26 cellular contexts compared by ENCODE assay signal in genomic region chr2:40341198-40341597, GRCh38.
"Had no signal": no experiment of that assay in that cellular context is flagged by ENCODE, and none has a peak within 500 bp of the region (broad histone marks: within the 10 kb centered on the region; RNA-seq: fewer than 3 reads in every experiment).

No MANE protein-coding gene starts in this region.

- H3K4me1 Mint-ChIP-seq: activated CD4-positive, alpha-beta memory T cell treated with anti-CD3 and anti-CD28 coated beads, Interleukin-2, amount 10 ng/mL, durations not matched to agents 7 days and 5 days; memory B cell; WTC11 had no signal

- H3K36me3 ChIP-seq: heart right ventricle, left lung, tibial nerve, vagina had no signal

- H3K9me3 ChIP-seq: heart right ventricle, left lung, mucosa of descending colon, tibial nerve, vagina had no signal

- H3K36me3 Mint-ChIP-seq: activated naive CD4-positive, alpha-beta T cell treated with anti-CD3 and anti-CD28 coated beads, Interleukin-2, amount 50 U/mL, for 72 hours; brain; memory B cell; natural killer cell treated with Interleukin-12 subunit alpha and Interleukin-12 subunit beta and Interleukin-15 and Interleukin-18, amount 100 ng/mL, for 72 hours; WTC11 had no signal

- H3K27me3 ChIP-seq: dorsolateral prefrontal cortex, heart right ventricle, left lung, tibial nerve, vagina had no signal

- H3K4me3 ChIP-seq: dorsolateral prefrontal cortex, heart right ventricle, left lung, mucosa of descending colon, skin epidermis, tibial nerve, vagina had no signal

- H3K4me1 ChIP-seq: vagina had no signal

- H3K27ac Mint-ChIP-seq: activated CD4-positive, alpha-beta memory T cell treated with anti-CD3 and anti-CD28 coated beads, Interleukin-2, amount 10 ng/mL, durations not matched to agents 7 days and 5 days; activated naive CD4-positive, alpha-beta T cell treated with anti-CD3 and anti-CD28 coated beads, Interleukin-2, amount 50 U/mL, for 72 hours; brain; endodermal cell; memory B cell; natural killer cell treated with Interleukin-12 subunit alpha and Interleukin-12 subunit beta and Interleukin-15 and Interleukin-18, amount 100 ng/mL, for 72 hours; WTC11 had no signal

- ATAC-seq: activated naive CD4-positive, alpha-beta T cell treated with anti-CD3 and anti-CD28 coated beads, Interleukin-2, amount 50 U/mL, for 72 hours; activated T-cell treated with anti-CD3 and anti-CD28 coated beads, Interleukin-2, amount 50 U/mL, for 4 hours; left lung; mucosa of descending colon; natural killer cell treated with Interleukin-12 subunit alpha and Interleukin-12 subunit beta and Interleukin-15 and Interleukin-18, amount 100 ng/mL, for 72 hours; WTC11 had no signal

- H3K27me3 Mint-ChIP-seq: activated CD4-positive, alpha-beta memory T cell treated with anti-CD3 and anti-CD28 coated beads, Interleukin-2, amount 10 ng/mL, durations not matched to agents 7 days and 5 days; brain; natural killer cell treated with Interleukin-12 subunit alpha and Interleukin-12 subunit beta and Interleukin-15 and Interleukin-18, amount 100 ng/mL, for 72 hours had no signal

- H3K9me3 Mint-ChIP-seq: activated CD4-positive, alpha-beta memory T cell treated with anti-CD3 and anti-CD28 coated beads, Interleukin-2, amount 10 ng/mL, durations not matched to agents 7 days and 5 days; activated naive CD4-positive, alpha-beta T cell treated with anti-CD3 and anti-CD28 coated beads, Interleukin-2, amount 50 U/mL, for 72 hours; activated T-cell treated with anti-CD3 and anti-CD28 coated beads, Interleukin-2, amount 50 U/mL, for 4 hours; brain; endodermal cell; memory B cell; WTC11 had no signal

- DNase-seq: activated CD4-positive, alpha-beta memory T cell treated with anti-CD3 and anti-CD28 coated beads, Interleukin-2, amount 10 ng/mL, durations not matched to agents 7 days and 5 days; activated CD4-positive, alpha-beta T cell treated with anti-CD3 and anti-CD28 coated beads for 4 hours; activated effector memory CD4-positive, alpha-beta T cell treated with Interleukin-2 at 50 U/mL for 16 hours; activated T-cell treated with anti-CD3 and anti-CD28 coated beads, Interleukin-2, amount 50 U/mL, for 4 hours; amygdala; cerebellar nuclear complex; dorsolateral prefrontal cortex; endodermal cell; foreskin melanocyte; heart right ventricle; left lung; mucosa of descending colon; posterior cingulate gyrus; stimulated activated CD4-positive, alpha-beta T cell treated with anti-CD3 and anti-CD28 coated beads, Interleukin-4, amount 100 ng/mL, for 4 hours; stimulated activated CD8-positive, alpha-beta memory T cell treated with anti-CD3 and anti-CD28 coated beads, Interleukin-4, amount 100 ng/mL, for 48 hours; stimulated activated naive CD4-positive, alpha-beta T cell treated with Interleukin-2 at 50 U/mL for 16 hours; substantia nigra; T-helper 2 cell had no signal

- H3K4me3 Mint-ChIP-seq: activated CD4-positive, alpha-beta memory T cell treated with anti-CD3 and anti-CD28 coated beads, Interleukin-2, amount 10 ng/mL, durations not matched to agents 7 days and 5 days; activated T-cell treated with anti-CD3 and anti-CD28 coated beads, Interleukin-2, amount 50 U/mL, for 4 hours; brain; endodermal cell; memory B cell; natural killer cell treated with Interleukin-12 subunit alpha and Interleukin-12 subunit beta and Interleukin-15 and Interleukin-18, amount 100 ng/mL, for 72 hours; WTC11 had no signal

- H3K27ac ChIP-seq: dorsolateral prefrontal cortex, left lung, skin epidermis, tibial nerve, vagina had no signal
